Comparison of ENCODE assay signal across 1 cellular context in the genomic region with DNA sequence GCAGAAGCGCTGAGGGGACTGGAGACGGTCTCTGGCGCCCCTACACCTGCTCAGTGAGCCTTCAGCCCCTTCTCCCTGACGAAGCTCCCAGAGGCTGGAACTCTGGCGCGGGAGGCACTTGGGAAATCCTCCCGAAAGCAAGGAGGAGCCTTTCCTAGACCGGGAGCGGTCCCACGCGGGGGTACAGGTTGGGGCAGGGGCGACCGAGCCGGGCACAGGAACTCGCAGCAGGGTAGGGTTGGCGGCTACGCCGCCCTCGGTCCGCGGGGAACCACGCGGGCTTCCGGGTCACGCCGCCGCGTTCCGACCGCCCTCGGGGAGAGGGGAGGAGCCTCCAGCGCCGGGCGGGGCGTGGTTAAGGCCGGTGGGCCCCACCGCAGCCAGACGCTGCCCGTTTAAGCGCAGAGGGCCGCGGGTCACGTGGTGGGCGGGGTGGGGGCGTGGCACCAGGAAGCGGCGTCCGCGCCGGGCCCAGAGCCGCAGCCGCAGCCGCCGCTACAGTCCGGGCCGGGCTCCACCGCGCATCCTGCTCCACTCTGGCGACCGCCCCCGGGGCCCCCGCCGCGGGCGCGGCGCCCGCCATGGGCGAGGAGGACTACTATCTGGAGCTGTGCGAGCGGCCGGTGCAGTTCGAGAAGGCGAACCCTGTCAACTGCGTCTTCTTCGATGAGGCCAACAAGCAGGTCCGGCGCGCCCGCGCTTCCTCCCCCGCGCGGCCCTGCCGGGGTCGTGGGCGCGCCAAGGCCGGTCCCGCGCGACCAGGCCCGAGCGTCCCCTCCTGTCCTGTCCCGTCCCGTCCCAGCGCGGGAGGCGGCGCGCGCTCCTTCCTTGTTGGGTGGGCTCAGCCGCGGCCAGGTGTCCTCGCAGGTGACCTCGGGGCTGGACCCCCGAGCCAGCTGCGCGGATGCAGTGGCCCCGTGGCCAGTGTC.
TF ChIP-seq lines count a peak whose summit lies in the region.

A gene (plus strand): TSS at position 474 of the 929 bp plus-strand sequence. CDS start 108 bp downstream, at position 582.

TF ChIP-seq in HCT116, 20 proteins besides CTCF, POLR2A, EP300 and RAD21 (continued from another document):
- TF ChIP-seq, protein P1, sequence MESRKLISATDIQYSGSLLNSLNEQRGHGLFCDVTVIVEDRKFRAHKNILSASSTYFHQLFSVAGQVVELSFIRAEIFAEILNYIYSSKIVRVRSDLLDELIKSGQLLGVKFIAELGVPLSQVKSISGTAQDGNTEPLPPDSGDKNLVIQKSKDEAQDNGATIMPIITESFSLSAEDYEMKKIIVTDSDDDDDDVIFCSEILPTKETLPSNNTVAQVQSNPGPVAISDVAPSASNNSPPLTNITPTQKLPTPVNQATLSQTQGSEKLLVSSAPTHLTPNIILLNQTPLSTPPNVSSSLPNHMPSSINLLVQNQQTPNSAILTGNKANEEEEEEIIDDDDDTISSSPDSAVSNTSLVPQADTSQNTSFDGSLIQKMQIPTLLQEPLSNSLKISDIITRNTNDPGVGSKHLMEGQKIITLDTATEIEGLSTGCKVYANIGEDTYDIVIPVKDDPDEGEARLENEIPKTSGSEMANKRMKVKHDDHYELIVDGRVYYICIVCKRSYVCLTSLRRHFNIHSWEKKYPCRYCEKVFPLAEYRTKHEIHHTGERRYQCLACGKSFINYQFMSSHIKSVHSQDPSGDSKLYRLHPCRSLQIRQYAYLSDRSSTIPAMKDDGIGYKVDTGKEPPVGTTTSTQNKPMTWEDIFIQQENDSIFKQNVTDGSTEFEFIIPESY (IDR thresholded peaks at IDR 0.05; ENCODE audit: extremely low read depth, insufficient replicate concordance, low read length): no peak
